ENCODE assay signal across 15 cellular contexts in genomic region chr3:171225101-171225674, GRCh38.
DNase-seq lines count a peak whose midpoint lies in the region; ATAC-seq and TF ChIP-seq lines count a peak whose summit lies in the region.
"Had no signal": no experiment of that assay in that cellular context is flagged by ENCODE, and none has a peak within 500 bp of the region (broad histone marks: within the 10 kb centered on the region; RNA-seq: fewer than 3 reads in every experiment).

No MANE protein-coding gene starts in this region.

- no peaks in the 10 kb centered on the region for H3K79me2 ChIP-seq in MM.1S (ENCODE audit: low read length)

- peaks cover 38% of the 10 kb centered on the region for H3K36me3 Mint-ChIP-seq in activated T-cell treated with anti-CD3 and anti-CD28 coated beads, Interleukin-2, amount 50 U/mL, for 24 hours (ENCODE audit: low read depth)
- H3K36me3 Mint-ChIP-seq in activated naive CD8-positive, alpha-beta T cell, result peaks cover 19% of the 10 kb centered on the region
- peaks cover 6% of the 10 kb centered on the region for H3K36me3 Mint-ChIP-seq in stimulated activated effector memory CD8-positive, alpha-beta T cell treated with anti-CD3 and anti-CD28 coated beads, Interleukin-12 subunit alpha, Interleukin-12 subunit beta, amount 100 ng/mL, for 72 hours

- H3K9me3 Mint-ChIP-seq in activated T-cell treated with anti-CD3 and anti-CD28 coated beads, Interleukin-2, amount 50 U/mL, for 24 hours, result peaks cover 11% of the 10 kb centered on the region
- peaks cover 9% of the 10 kb centered on the region for H3K9me3 Mint-ChIP-seq in activated naive CD8-positive, alpha-beta T cell (ENCODE audit: low read depth)
- peaks cover 3% of the 10 kb centered on the region for H3K9me3 Mint-ChIP-seq in stimulated activated effector memory CD8-positive, alpha-beta T cell treated with anti-CD3 and anti-CD28 coated beads, Interleukin-12 subunit alpha, Interleukin-12 subunit beta, amount 100 ng/mL, for 72 hours

- peak overlapping the region; percentile 28 for H2AFZ ChIP-seq in MM.1S (ENCODE audit: low read length)

- no peak overlapping the region for H3K4me3 ChIP-seq in MM.1S (ENCODE audit: low read length)
- no peak overlapping the region for H3K4me3 ChIP-seq in esophagus squamous epithelium
- H3K4me3 ChIP-seq: body of pancreas, stomach had no signal

- intact Hi-C loops in esophagus squamous epithelium (cut with DNase I), result no loop called here

- no peaks in the 10 kb centered on the region for H4K20me1 ChIP-seq in MM.1S (ENCODE audit: insufficient read depth, low read length)

- peaks cover 4% of the 10 kb centered on the region; the same call in 1 of the 2 replicates for H3F3A ChIP-seq in MM.1S (ENCODE audit: insufficient read depth, low read length)

- H3K9me2 ChIP-seq in MM.1S (replicated peaks; ENCODE audit: insufficient read depth, low read length), result no peaks in the 10 kb centered on the region

- H3K4me1 ChIP-seq in MM.1S (ENCODE audit: low read length), result peaks cover 22% of the 10 kb centered on the region
- no peaks in the 10 kb centered on the region for H3K4me1 ChIP-seq in esophagus squamous epithelium
- H3K4me1 ChIP-seq: body of pancreas had no signal

- no peak overlapping the region for H3K9ac ChIP-seq in MM.1S (ENCODE audit: low read length)

- peaks cover 63% of the 10 kb centered on the region for H3K4me1 Mint-ChIP-seq in activated T-cell treated with anti-CD3 and anti-CD28 coated beads, Interleukin-2, amount 50 U/mL, for 24 hours (ENCODE audit: low read depth)
- H3K4me1 Mint-ChIP-seq in activated naive CD8-positive, alpha-beta T cell (ENCODE audit: low read depth), result peaks cover 43% of the 10 kb centered on the region
- H3K4me1 Mint-ChIP-seq in stimulated activated effector memory CD8-positive, alpha-beta T cell treated with anti-CD3 and anti-CD28 coated beads, Interleukin-12 subunit alpha, Interleukin-12 subunit beta, amount 100 ng/mL, for 72 hours, result peaks cover 29% of the 10 kb centered on the region

- DNase-seq in activated T-cell treated with anti-CD3 and anti-CD28 coated beads, Interleukin-2, amount 50 U/mL, for 24 hours, result no peak
- DNase-seq in activated T-cell treated with anti-CD3 and anti-CD28 coated beads, Interleukin-2, amount 50 U/mL, for 1 hour, result no peak
- peak; percentile 88 for DNase-seq in MM.1S
- no peak for DNase-seq in stimulated activated effector memory CD8-positive, alpha-beta T cell treated with anti-CD3 and anti-CD28 coated beads, Interleukin-12 subunit alpha, Interleukin-12 subunit beta, amount 100 ng/mL, for 72 hours (ENCODE audit: low spot score in 2 of 2)
- no peak for DNase-seq in esophagus squamous epithelium (lab: John Stamatoyannopoulos, UW)
- DNase-seq: activated effector memory CD4-positive, alpha-beta T cell treated with anti-CD3 and anti-CD28 coated beads, Interleukin-2, amount 50 U/mL, for 16 hours; body of pancreas; COR-L47; head of caudate nucleus; NCI-H146; retina; stomach had no signal

- H3K27me3 Mint-ChIP-seq in activated T-cell treated with anti-CD3 and anti-CD28 coated beads, Interleukin-2, amount 50 U/mL, for 24 hours, result no peaks in the 10 kb centered on the region
- no peaks in the 10 kb centered on the region for H3K27me3 Mint-ChIP-seq in activated naive CD8-positive, alpha-beta T cell

- H3K36me3 ChIP-seq in MM.1S (replicated peaks; ENCODE audit: insufficient read depth, low read length) (no peaks in the 10 kb centered on the region), esophagus squamous epithelium (no peaks in the 10 kb centered on the region)

- H3K4me3 Mint-ChIP-seq in activated T-cell treated with anti-CD3 and anti-CD28 coated beads, Interleukin-2, amount 50 U/mL, for 24 hours, result no peak overlapping the region
- no peak overlapping the region for H3K4me3 Mint-ChIP-seq in activated naive CD8-positive, alpha-beta T cell
- no peak overlapping the region for H3K4me3 Mint-ChIP-seq in stimulated activated effector memory CD8-positive, alpha-beta T cell treated with anti-CD3 and anti-CD28 coated beads, Interleukin-12 subunit alpha, Interleukin-12 subunit beta, amount 100 ng/mL, for 72 hours

- 71 to 73% methylated on average over 2 of the region's 2 CpGs for WGBS in esophagus squamous epithelium, 2 donors

- H3K4me2 ChIP-seq in MM.1S (ENCODE audit: low read depth, low read length), result peak overlapping the region; percentile 19; the same call in 1 of the 2 replicates

- TF ChIP-seq POLR2A in esophagus squamous epithelium (IDR thresholded peaks at IDR 0.05), result no peak

- H3K27me3 ChIP-seq in MM.1S (replicated peaks; ENCODE audit: insufficient read depth, low read length), result no peaks in the 10 kb centered on the region
- H3K27me3 ChIP-seq in esophagus squamous epithelium, result no peaks in the 10 kb centered on the region
- H3K27me3 ChIP-seq: body of pancreas, stomach had no signal

- TF ChIP-seq CTCF in MM.1S (IDR thresholded peaks at IDR 0.05; ENCODE audit: low read length), result no peak
- TF ChIP-seq CTCF in esophagus squamous epithelium (IDR thresholded peaks at IDR 0.05), result no peak

- peak; percentile 95 for ATAC-seq in stimulated activated effector memory CD8-positive, alpha-beta T cell treated with anti-CD3 and anti-CD28 coated beads, Interleukin-12 subunit alpha, Interleukin-12 subunit beta, amount 100 ng/mL, for 72 hours
- no peak for ATAC-seq in SK-N-SH treated with all-trans-retinoic acid at 6 μM for 48 hours
- no peak for ATAC-seq in HG03457 (IDR thresholded peaks at IDR 0.05; ENCODE audit: unreplicated experiment)
- ATAC-seq: body of pancreas had no signal

- H3K27ac ChIP-seq in MM.1S (ENCODE audit: low read length), result peak overlapping the region; percentile 17; the same call in 1 of the 2 replicates
- H3K27ac ChIP-seq in esophagus squamous epithelium, result no peak overlapping the region
- H3K27ac ChIP-seq: body of pancreas, stomach had no signal

- H3K9me3 ChIP-seq in MM.1S (replicated peaks; ENCODE audit: insufficient read depth, low read length), result no peaks in the 10 kb centered on the region
- peaks cover 0 to 4% (median 0%) of the 10 kb centered on the region in 3 donors for H3K9me3 ChIP-seq in esophagus squamous epithelium
- H3K9me3 ChIP-seq: body of pancreas, stomach had no signal

- peak overlapping the region; percentile 77 for H3K27ac Mint-ChIP-seq in activated T-cell treated with anti-CD3 and anti-CD28 coated beads, Interleukin-2, amount 50 U/mL, for 24 hours
- H3K27ac Mint-ChIP-seq in activated naive CD8-positive, alpha-beta T cell, result peak overlapping the region; percentile 83
- H3K27ac Mint-ChIP-seq in stimulated activated effector memory CD8-positive, alpha-beta T cell treated with anti-CD3 and anti-CD28 coated beads, Interleukin-12 subunit alpha, Interleukin-12 subunit beta, amount 100 ng/mL, for 72 hours, result peak overlapping the region; percentile 10

TF ChIP-seq in SK-N-SH treated with all-trans-retinoic acid at 6 μM for 48 hours, 23 proteins besides CTCF, POLR2A, EP300 and RAD21:
- no peak for TF ChIP-seq ZNF565 (CRISPR knock-in tag; conservative IDR thresholded peaks at IDR 0.05; ENCODE audit: low read depth)
- no peak for TF ChIP-seq GLIS3 (CRISPR knock-in tag; IDR thresholded peaks at IDR 0.05)
- no peak for TF ChIP-seq ZFP30 (CRISPR knock-in tag; IDR thresholded peaks at IDR 0.05)
- no peak for TF ChIP-seq ARNTL (CRISPR knock-in tag; IDR thresholded peaks at IDR 0.05; ENCODE audit: borderline replicate concordance, low read depth)
- no peak for TF ChIP-seq TOX (CRISPR knock-in tag; IDR thresholded peaks at IDR 0.05; ENCODE audit: borderline replicate concordance)
- TF ChIP-seq CSDC2 (CRISPR knock-in tag; IDR thresholded peaks at IDR 0.05), result no peak
- TF ChIP-seq OSR1 (CRISPR knock-in tag; IDR thresholded peaks at IDR 0.05), result no peak
- no peak for TF ChIP-seq POU6F1 (CRISPR knock-in tag; IDR thresholded peaks at IDR 0.05; ENCODE audit: borderline replicate concordance, low read depth)

Comparison
In these comparisons a context has a peak if more than half of its experiments do, and no peak if none do; other contexts are left out.
1. H3K27ac Mint-ChIP-seq: peak in every context shown above with its lines; median percentile 83 in activated naive CD8-positive, alpha-beta T cell; 77 in activated T-cell treated with anti-CD3 and anti-CD28 coated beads, Interleukin-2, amount 50 U/mL, for 24 hours; 10 in stimulated activated effector memory CD8-positive, alpha-beta T cell treated with anti-CD3 and anti-CD28 coated beads, Interleukin-12 subunit alpha, Interleukin-12 subunit beta, amount 100 ng/mL, for 72 hours.